In the genomic region with DNA sequence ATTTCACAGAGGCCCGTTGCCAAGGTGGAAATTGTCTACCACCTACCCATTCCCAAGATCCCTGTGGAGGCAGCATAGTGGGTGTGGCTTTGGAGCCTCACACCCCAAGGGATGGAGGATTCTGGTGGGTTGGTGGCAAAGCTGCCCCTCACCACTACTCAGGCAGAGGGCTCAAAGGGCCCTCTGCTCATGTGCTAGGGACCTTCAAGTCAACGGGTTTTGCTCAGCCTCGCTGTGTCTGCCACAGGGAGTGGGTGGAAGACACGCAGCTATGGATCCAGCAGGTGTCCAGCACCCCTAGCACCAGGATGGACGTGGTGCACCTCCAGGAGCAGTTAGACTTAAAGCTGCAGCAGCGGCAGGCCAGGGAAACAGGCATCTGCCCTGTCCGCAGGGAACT, we compare ENCODE assay signal across 1 cellular context.
TF ChIP-seq lines count a peak whose summit lies in the region.

No MANE protein-coding gene starts in this region.

TF ChIP-seq in H1, 55 proteins besides CTCF, POLR2A, EP300 and RAD21:
- TF ChIP-seq, protein P1, sequence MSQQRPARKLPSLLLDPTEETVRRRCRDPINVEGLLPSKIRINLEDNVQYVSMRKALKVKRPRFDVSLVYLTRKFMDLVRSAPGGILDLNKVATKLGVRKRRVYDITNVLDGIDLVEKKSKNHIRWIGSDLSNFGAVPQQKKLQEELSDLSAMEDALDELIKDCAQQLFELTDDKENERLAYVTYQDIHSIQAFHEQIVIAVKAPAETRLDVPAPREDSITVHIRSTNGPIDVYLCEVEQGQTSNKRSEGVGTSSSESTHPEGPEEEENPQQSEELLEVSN (IDR thresholded peaks at IDR 0.05): no peak
- no peak for TF ChIP-seq TCF12 (IDR thresholded peaks at IDR 0.05; ENCODE audit: low read depth, low read length)
- TF ChIP-seq SIRT6 (IDR thresholded peaks at IDR 0.05; ENCODE audit: low read length): no peak
- no peak for TF ChIP-seq SIX5 (IDR thresholded peaks at IDR 0.05; ENCODE audit: low read depth, low read length)
- TF ChIP-seq PHF8 (conservative IDR thresholded peaks at IDR 0.05; ENCODE audit: low read depth, low read length): no peak
- no peak for TF ChIP-seq CHD1 (IDR thresholded peaks at IDR 0.05; ENCODE audit: low read depth, low read length)
- TF ChIP-seq USF2 (IDR thresholded peaks at IDR 0.05; ENCODE audit: low read length): no peak
- TF ChIP-seq POLR2AphosphoS5 (IDR thresholded peaks at IDR 0.05; ENCODE audit: low read depth, low read length): no peak
- TF ChIP-seq BCL11A (IDR thresholded peaks at IDR 0.05; ENCODE audit: low read depth in 2 of 2, low read length in 2 of 2): no peak
- no peak for TF ChIP-seq CEBPB (IDR thresholded peaks at IDR 0.05; ENCODE audit: low read depth, low read length)
- TF ChIP-seq NANOG (IDR thresholded peaks at IDR 0.05; ENCODE audit: insufficient read depth, low read depth, low read length, poor library complexity, severe bottlenecking): no peak
- TF ChIP-seq TAF7 (optimal IDR thresholded peaks at IDR 0.05; ENCODE audit: borderline replicate concordance, low read depth, low read length): no peak
- TF ChIP-seq JUND (IDR thresholded peaks at IDR 0.05; ENCODE audit: low read length): no peak
- no peak for TF ChIP-seq BRCA1 (IDR thresholded peaks at IDR 0.05; ENCODE audit: low read depth, low read length)
TF ChIP-seq in H1: peak in this region for 0.
